ENCODE assay signal across 43 cellular contexts in the genomic region with DNA sequence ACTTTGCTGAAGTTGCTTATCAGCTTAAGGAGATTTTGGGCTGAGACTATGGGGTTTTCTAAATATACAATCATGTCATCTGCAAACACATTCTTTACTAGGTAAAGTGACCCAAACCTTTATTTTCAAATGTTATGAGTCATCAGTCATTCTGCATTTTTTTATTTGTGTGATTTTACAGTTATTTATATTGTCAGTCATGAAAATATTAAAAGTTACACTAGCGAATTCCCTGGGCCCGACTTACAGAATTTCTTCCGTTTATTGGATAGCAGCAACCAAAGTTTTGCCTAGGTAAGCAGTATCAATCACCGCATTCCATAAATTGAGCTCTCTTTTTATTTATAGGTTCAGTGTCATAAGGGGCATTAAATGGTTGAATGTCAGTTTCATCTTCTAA. TPM values are rescaled to one million over a fixed set of nuclear protein-coding genes. Genes with fewer than 3 reads are reported as not detected.
"Had no signal": no experiment of that assay in that cellular context is flagged by ENCODE, and none has a peak within 500 bp of the region (broad histone marks: within the 10 kb centered on the region; RNA-seq: fewer than 3 reads in every experiment).

No MANE protein-coding gene starts in this region.

- H3K4me1 ChIP-seq: adrenal gland, ascending aorta, body of pancreas, breast epithelium had no signal

- H3K27ac Mint-ChIP-seq: activated naive CD4-positive, alpha-beta T cell treated with anti-CD3 and anti-CD28 coated beads for 36 hours; activated naive CD4-positive, alpha-beta T cell treated with anti-CD3 and anti-CD28 coated beads, Interleukin-2, amount 10 ng/mL, durations not matched to agents 7 days and 5 days; activated naive CD4-positive, alpha-beta T cell treated with anti-CD3 and anti-CD28 coated beads, Interleukin-2, amount 50 U/mL, for 24 hours; activated naive CD8-positive, alpha-beta T cell; activated naive CD8-positive, alpha-beta T cell treated with anti-CD3 and anti-CD28 coated beads for 36 hours; activated naive CD8-positive, alpha-beta T cell treated with anti-CD3 and anti-CD28 coated beads, Interleukin-2, amount 10 ng/mL, durations not matched to agents 7 days and 5 days; activated naive CD8-positive, alpha-beta T cell treated with anti-CD3 and anti-CD28 coated beads, Interleukin-2, amount 50 U/mL, for 24 hours; activated T-cell treated with anti-CD3 and anti-CD28 coated beads, Interleukin-2, amount 50 U/mL, for 24 hours; activated T-cell treated with anti-CD3 and anti-CD28 coated beads, Interleukin-2, amount 50 U/mL, for 72 hours; activated T-helper 1 cell treated with anti-CD3 and anti-CD28 coated beads, Interleukin-12 subunit alpha, Interleukin-12 subunit beta, Interleukin-2, Interleukin-4 antibody, amounts not matched to agents 30 ng/mL and 10 ng/mL and 1 ng/mL, durations not matched to agents 14 hours and 24 hours and 36 hours; activated T-helper 17 cell treated with anti-CD3 and anti-CD28 coated beads, Interleukin-2, amount 50 U/mL, for 72 hours; activated T-helper 2 cell treated with anti-CD3 and anti-CD28 coated beads, Interferon-gamma antibody, Interleukin-2, Interleukin-4, amounts not matched to agents 10 μg/mL and 5 μg/mL and 100 μg/mL, durations not matched to agents 14 hours and 24 hours and 36 hours; brain had no signal

- H3K9me3 ChIP-seq: adrenal gland, ascending aorta, body of pancreas, breast epithelium had no signal

- DNase-seq: activated effector memory CD4-positive, alpha-beta T cell treated with anti-CD3 and anti-CD28 coated beads, Interleukin-2, amount 50 U/mL, for 16 hours; activated effector memory CD4-positive, alpha-beta T cell treated with Interleukin-2 at 50 U/mL for 16 hours; activated gamma-delta T cell; activated gamma-delta T cell treated with Interleukin-2 at 50 U/mL for 16 hours; activated naive CD4-positive, alpha-beta T cell; activated naive CD4-positive, alpha-beta T cell treated with anti-CD3 and anti-CD28 coated beads for 36 hours; activated naive CD4-positive, alpha-beta T cell treated with anti-CD3 and anti-CD28 coated beads, Interleukin-2, amount 10 ng/mL, durations not matched to agents 7 days and 5 days; activated naive CD4-positive, alpha-beta T cell treated with anti-CD3 and anti-CD28 coated beads, Interleukin-2, amount 50 U/mL, for 16 hours; activated naive CD4-positive, alpha-beta T cell treated with Interleukin-2 at 50 U/mL for 16 hours; activated naive CD8-positive, alpha-beta T cell treated with anti-CD3 and anti-CD28 coated beads for 36 hours; activated naive CD8-positive, alpha-beta T cell treated with anti-CD3 and anti-CD28 coated beads, Interleukin-2, amount 10 ng/mL, durations not matched to agents 7 days and 5 days; activated naive CD8-positive, alpha-beta T cell treated with anti-CD3 and anti-CD28 coated beads, Interleukin-2, amount 50 U/mL, for 24 hours; activated T-cell treated with anti-CD3 and anti-CD28 coated beads, Interleukin-2, amount 50 U/mL, for 1 hour; activated T-cell treated with anti-CD3 and anti-CD28 coated beads, Interleukin-2, amount 50 U/mL, for 24 hours; activated T-cell treated with anti-CD3 and anti-CD28 coated beads, Interleukin-2, amount 50 U/mL, for 4 hours; activated T-cell treated with anti-CD3 and anti-CD28 coated beads, Interleukin-2, amount 50 U/mL, for 48 hours; activated T-cell treated with anti-CD3 and anti-CD28 coated beads, Interleukin-2, amount 50 U/mL, for 72 hours; adrenal gland; amniotic stem cell; amygdala; anterior cingulate cortex; aorta; body of pancreas; brain microvascular endothelial cell; caudate nucleus; central memory CD4-positive, alpha-beta T cell; cerebellar nuclear complex had no signal

- H3K36me3 Mint-ChIP-seq: activated naive CD4-positive, alpha-beta T cell treated with anti-CD3 and anti-CD28 coated beads, Interleukin-2, amount 10 ng/mL, durations not matched to agents 7 days and 5 days; activated naive CD4-positive, alpha-beta T cell treated with anti-CD3 and anti-CD28 coated beads, Interleukin-2, amount 50 U/mL, for 24 hours; activated naive CD8-positive, alpha-beta T cell; activated naive CD8-positive, alpha-beta T cell treated with anti-CD3 and anti-CD28 coated beads for 36 hours; activated naive CD8-positive, alpha-beta T cell treated with anti-CD3 and anti-CD28 coated beads, Interleukin-2, amount 10 ng/mL, durations not matched to agents 7 days and 5 days; brain had no signal

- H3K27ac ChIP-seq: adrenal gland, ascending aorta, body of pancreas, brain microvascular endothelial cell, breast epithelium, cardiac muscle cell had no signal

- H3K4me3 ChIP-seq: adrenal gland, ascending aorta, body of pancreas, breast epithelium, cardiac muscle cell had no signal

- H3K9me3 Mint-ChIP-seq: activated naive CD4-positive, alpha-beta T cell treated with anti-CD3 and anti-CD28 coated beads for 36 hours; activated naive CD4-positive, alpha-beta T cell treated with anti-CD3 and anti-CD28 coated beads, Interleukin-2, amount 10 ng/mL, durations not matched to agents 7 days and 5 days; activated naive CD4-positive, alpha-beta T cell treated with anti-CD3 and anti-CD28 coated beads, Interleukin-2, amount 50 U/mL, for 24 hours; activated T-cell treated with anti-CD3 and anti-CD28 coated beads, Interleukin-2, amount 50 U/mL, for 24 hours; activated T-helper 1 cell treated with anti-CD3 and anti-CD28 coated beads, Interleukin-12 subunit alpha, Interleukin-12 subunit beta, Interleukin-2, Interleukin-4 antibody, amounts not matched to agents 30 ng/mL and 10 ng/mL and 1 ng/mL, durations not matched to agents 14 hours and 24 hours and 36 hours; activated T-helper 17 cell treated with anti-CD3 and anti-CD28 coated beads, Interleukin-2, amount 50 U/mL, for 72 hours; central memory CD8-positive, alpha-beta T cell had no signal

- H3K27me3 ChIP-seq: adrenal gland, ascending aorta, body of pancreas, brain microvascular endothelial cell, breast epithelium, cardiac muscle cell had no signal

- ATAC-seq: activated naive CD8-positive, alpha-beta T cell treated with anti-CD3 and anti-CD28 coated beads, Interleukin-2, amount 50 U/mL, for 24 hours; activated T-cell treated with anti-CD3 and anti-CD28 coated beads, Interleukin-2, amount 50 U/mL, for 4 hours; activated T-cell treated with anti-CD3 and anti-CD28 coated beads, Interleukin-2, amount 50 U/mL, for 72 hours; activated T-helper 17 cell treated with anti-CD3 and anti-CD28 coated beads, Interleukin-2, amount 50 U/mL, for 72 hours; body of pancreas had no signal

- H3K36me3 ChIP-seq: adrenal gland, ascending aorta, brain microvascular endothelial cell, breast epithelium, cardiac muscle cell had no signal

RNA-seq across cellular contexts. Expression of gene OR2M5, which starts 13.8 kb away (rescaled TPM):
- total RNA-seq: activated naive CD4-positive, alpha-beta T cell treated with anti-CD3 and anti-CD28 coated beads for 36 hours; activated naive CD8-positive, alpha-beta T cell treated with anti-CD3 and anti-CD28 coated beads for 36 hours; activated naive CD8-positive, alpha-beta T cell treated with anti-CD3 and anti-CD28 coated beads, Interleukin-2, amount 10 ng/mL, durations not matched to agents 7 days and 5 days; activated T-cell treated with anti-CD3 and anti-CD28 coated beads, Interleukin-2, amount 50 U/mL, for 4 hours; activated T-cell treated with anti-CD3 and anti-CD28 coated beads, Interleukin-2, amount 50 U/mL, for 72 hours; activated T-helper 1 cell treated with anti-CD3 and anti-CD28 coated beads, Interleukin-12 subunit alpha, Interleukin-12 subunit beta, Interleukin-2, Interleukin-4 antibody, amounts not matched to agents 30 ng/mL and 10 ng/mL and 1 ng/mL, durations not matched to agents 14 hours and 24 hours and 36 hours; activated T-helper 17 cell treated with anti-CD3 and anti-CD28 coated beads, Interleukin-2, amount 50 U/mL, for 72 hours; activated T-helper 2 cell treated with anti-CD3 and anti-CD28 coated beads, Interferon-gamma antibody, Interleukin-2, Interleukin-4, amounts not matched to agents 10 μg/mL and 5 μg/mL and 100 μg/mL, durations not matched to agents 14 hours and 24 hours and 36 hours; adrenal gland; aorta; ascending aorta; astrocyte; body of pancreas; breast epithelium; bronchial epithelial cell; cardiac muscle cell; cardiac septum; cerebellum; chondrocyte had no signal
- polyA plus RNA-seq: adipose tissue, adrenal gland, aorta, cardiac muscle cell had no signal

RNA-seq across cellular contexts. Expression of gene OR2M2, which starts 15.9 kb away (rescaled TPM):
- total RNA-seq: activated naive CD4-positive, alpha-beta T cell treated with anti-CD3 and anti-CD28 coated beads for 36 hours; activated naive CD8-positive, alpha-beta T cell treated with anti-CD3 and anti-CD28 coated beads for 36 hours; activated naive CD8-positive, alpha-beta T cell treated with anti-CD3 and anti-CD28 coated beads, Interleukin-2, amount 10 ng/mL, durations not matched to agents 7 days and 5 days; activated T-cell treated with anti-CD3 and anti-CD28 coated beads, Interleukin-2, amount 50 U/mL, for 4 hours; activated T-cell treated with anti-CD3 and anti-CD28 coated beads, Interleukin-2, amount 50 U/mL, for 72 hours; activated T-helper 1 cell treated with anti-CD3 and anti-CD28 coated beads, Interleukin-12 subunit alpha, Interleukin-12 subunit beta, Interleukin-2, Interleukin-4 antibody, amounts not matched to agents 30 ng/mL and 10 ng/mL and 1 ng/mL, durations not matched to agents 14 hours and 24 hours and 36 hours; activated T-helper 17 cell treated with anti-CD3 and anti-CD28 coated beads, Interleukin-2, amount 50 U/mL, for 72 hours; activated T-helper 2 cell treated with anti-CD3 and anti-CD28 coated beads, Interferon-gamma antibody, Interleukin-2, Interleukin-4, amounts not matched to agents 10 μg/mL and 5 μg/mL and 100 μg/mL, durations not matched to agents 14 hours and 24 hours and 36 hours; aorta; ascending aorta; astrocyte; body of pancreas; breast epithelium; bronchial epithelial cell; cardiac muscle cell; cardiac septum; chondrocyte had no signal
- polyA plus RNA-seq: adipose tissue, adrenal gland, aorta, cardiac muscle cell had no signal

RNA-seq across cellular contexts. Expression of gene OR2M3, which starts 38.3 kb away (rescaled TPM):
- total RNA-seq: activated naive CD4-positive, alpha-beta T cell treated with anti-CD3 and anti-CD28 coated beads for 36 hours; activated naive CD8-positive, alpha-beta T cell treated with anti-CD3 and anti-CD28 coated beads for 36 hours; activated naive CD8-positive, alpha-beta T cell treated with anti-CD3 and anti-CD28 coated beads, Interleukin-2, amount 10 ng/mL, durations not matched to agents 7 days and 5 days; activated T-cell treated with anti-CD3 and anti-CD28 coated beads, Interleukin-2, amount 50 U/mL, for 4 hours; activated T-cell treated with anti-CD3 and anti-CD28 coated beads, Interleukin-2, amount 50 U/mL, for 72 hours; activated T-helper 1 cell treated with anti-CD3 and anti-CD28 coated beads, Interleukin-12 subunit alpha, Interleukin-12 subunit beta, Interleukin-2, Interleukin-4 antibody, amounts not matched to agents 30 ng/mL and 10 ng/mL and 1 ng/mL, durations not matched to agents 14 hours and 24 hours and 36 hours; activated T-helper 17 cell treated with anti-CD3 and anti-CD28 coated beads, Interleukin-2, amount 50 U/mL, for 72 hours; activated T-helper 2 cell treated with anti-CD3 and anti-CD28 coated beads, Interferon-gamma antibody, Interleukin-2, Interleukin-4, amounts not matched to agents 10 μg/mL and 5 μg/mL and 100 μg/mL, durations not matched to agents 14 hours and 24 hours and 36 hours; aorta; ascending aorta; astrocyte; body of pancreas; cardiac muscle cell; cardiac septum; chondrocyte had no signal
- polyA plus RNA-seq: adipose tissue, adrenal gland, aorta, cardiac muscle cell had no signal
